ENCODE assay signal across 31 cellular contexts in genomic region chr3:61531528-61531927, GRCh38. TPM values are rescaled to one million over a fixed set of nuclear protein-coding genes. Genes with fewer than 3 reads are reported as not detected.
"Had no signal": no experiment of that assay in that cellular context is flagged by ENCODE, and none has a peak within 500 bp of the region (broad histone marks: within the 10 kb centered on the region; RNA-seq: fewer than 3 reads in every experiment).

No MANE protein-coding gene starts in this region.

- H3K36me3 Mint-ChIP-seq: activated CD8-positive, alpha-beta memory T cell treated with anti-CD3 and anti-CD28 coated beads, Interleukin-2, amount 10 ng/mL, durations not matched to agents 7 days and 5 days; activated naive CD8-positive, alpha-beta T cell treated with anti-CD3 and anti-CD28 coated beads for 36 hours; brain; stimulated activated memory B cell treated with anti-CD40 and anti-IgM and Interleukin-4, amounts not matched to agents 10 μg/mL and 1 μg/mL and 100 μg/mL, for 72 hours had no signal

- H3K9me3 Mint-ChIP-seq: activated B cell treated with CpG ODN at 0.5 μM for 24 hours; activated naive CD4-positive, alpha-beta T cell treated with anti-CD3 and anti-CD28 coated beads for 36 hours; activated naive CD8-positive, alpha-beta T cell treated with anti-CD3 and anti-CD28 coated beads for 36 hours; nephron; stimulated activated memory B cell treated with anti-CD40 and anti-IgM and Interleukin-4, amounts not matched to agents 10 μg/mL and 1 μg/mL and 100 μg/mL, for 72 hours; stimulated activated naive CD8-positive, alpha-beta T cell treated with anti-CD3 and anti-CD28 coated beads, Interleukin-15, amount 100 ng/mL, for 72 hours had no signal

- H3K4me1 Mint-ChIP-seq: activated B cell treated with CpG ODN at 0.5 μM for 24 hours; activated CD8-positive, alpha-beta memory T cell treated with anti-CD3 and anti-CD28 coated beads, Interleukin-2, amount 10 ng/mL, durations not matched to agents 7 days and 5 days; activated naive CD8-positive, alpha-beta T cell treated with anti-CD3 and anti-CD28 coated beads for 36 hours; stimulated activated memory B cell treated with anti-CD40 and anti-IgM and Interleukin-4, amounts not matched to agents 10 μg/mL and 1 μg/mL and 100 μg/mL, for 72 hours; stimulated activated naive CD8-positive, alpha-beta T cell treated with anti-CD3 and anti-CD28 coated beads, Interleukin-15, amount 100 ng/mL, for 72 hours; T-helper 17 cell had no signal

- H3K27ac Mint-ChIP-seq: activated B cell treated with CpG ODN at 0.5 μM for 24 hours; activated CD8-positive, alpha-beta memory T cell treated with anti-CD3 and anti-CD28 coated beads, Interleukin-2, amount 10 ng/mL, durations not matched to agents 7 days and 5 days; activated CD8-positive, alpha-beta T cell treated with anti-CD3 and anti-CD28 coated beads, Interleukin-2, amount 10 ng/mL, durations not matched to agents 7 days and 5 days; activated naive CD4-positive, alpha-beta T cell treated with anti-CD3 and anti-CD28 coated beads for 36 hours; activated naive CD8-positive, alpha-beta T cell treated with anti-CD3 and anti-CD28 coated beads for 36 hours; brain; stimulated activated memory B cell treated with anti-CD40 and anti-IgM and Interleukin-4, amounts not matched to agents 10 μg/mL and 1 μg/mL and 100 μg/mL, for 72 hours; stimulated activated naive CD8-positive, alpha-beta T cell treated with anti-CD3 and anti-CD28 coated beads, Interleukin-15, amount 100 ng/mL, for 72 hours; T-helper 17 cell had no signal

- H3K4me1 ChIP-seq: ascending aorta, gastrocnemius medialis, pancreas, prostate gland, upper lobe of left lung, vagina had no signal

- H3K4me3 ChIP-seq: ascending aorta, coronary artery, dorsolateral prefrontal cortex, gastrocnemius medialis, pancreas, prostate gland, smooth muscle cell, upper lobe of left lung, vagina had no signal

- H3K9me3 ChIP-seq: ascending aorta, gastrocnemius medialis, pancreas, prostate gland, upper lobe of left lung, vagina had no signal

- H3K4me2 ChIP-seq: smooth muscle cell had no signal

- ATAC-seq: activated CD8-positive, alpha-beta memory T cell treated with anti-CD3 and anti-CD28 coated beads, Interleukin-2, amount 10 ng/mL, durations not matched to agents 7 days and 5 days; activated CD8-positive, alpha-beta T cell treated with anti-CD3 and anti-CD28 coated beads, Interleukin-2, amount 10 ng/mL, durations not matched to agents 7 days and 5 days; gastrocnemius medialis; left ventricle myocardium superior; pancreas; stimulated activated memory B cell treated with anti-CD40 and anti-IgM and Interleukin-4, amounts not matched to agents 10 μg/mL and 1 μg/mL and 100 μg/mL, for 72 hours; stimulated activated naive CD8-positive, alpha-beta T cell treated with anti-CD3 and anti-CD28 coated beads, Interleukin-15, amount 100 ng/mL, for 72 hours; T-helper 17 cell had no signal

- H3K27me3 Mint-ChIP-seq: activated B cell treated with CpG ODN at 0.5 μM for 24 hours; activated CD8-positive, alpha-beta memory T cell treated with anti-CD3 and anti-CD28 coated beads, Interleukin-2, amount 10 ng/mL, durations not matched to agents 7 days and 5 days; stimulated activated memory B cell treated with anti-CD40 and anti-IgM and Interleukin-4, amounts not matched to agents 10 μg/mL and 1 μg/mL and 100 μg/mL, for 72 hours; T-helper 17 cell had no signal

- H3K27ac ChIP-seq: ascending aorta, coronary artery, dorsolateral prefrontal cortex, gastrocnemius medialis, pancreas, prostate gland, upper lobe of left lung, vagina had no signal

- H3K4me3 Mint-ChIP-seq: activated B cell treated with CpG ODN at 0.5 μM for 24 hours; activated CD8-positive, alpha-beta memory T cell treated with anti-CD3 and anti-CD28 coated beads, Interleukin-2, amount 10 ng/mL, durations not matched to agents 7 days and 5 days; activated CD8-positive, alpha-beta T cell treated with anti-CD3 and anti-CD28 coated beads, Interleukin-2, amount 10 ng/mL, durations not matched to agents 7 days and 5 days; activated naive CD4-positive, alpha-beta T cell treated with anti-CD3 and anti-CD28 coated beads for 36 hours; activated naive CD8-positive, alpha-beta T cell treated with anti-CD3 and anti-CD28 coated beads for 36 hours; brain; nephron; stimulated activated memory B cell treated with anti-CD40 and anti-IgM and Interleukin-4, amounts not matched to agents 10 μg/mL and 1 μg/mL and 100 μg/mL, for 72 hours; stimulated activated naive CD8-positive, alpha-beta T cell treated with anti-CD3 and anti-CD28 coated beads, Interleukin-15, amount 100 ng/mL, for 72 hours; T-helper 17 cell had no signal

- DNase-seq: activated B cell treated with CpG ODN at 0.5 μM for 24 hours; activated CD8-positive, alpha-beta memory T cell treated with anti-CD3 and anti-CD28 coated beads, Interleukin-2, amount 10 ng/mL, durations not matched to agents 7 days and 5 days; activated CD8-positive, alpha-beta T cell treated with anti-CD3 and anti-CD28 coated beads, Interleukin-2, amount 10 ng/mL, durations not matched to agents 7 days and 5 days; activated effector memory CD4-positive, alpha-beta T cell treated with anti-CD3 and anti-CD28 coated beads, Interleukin-2, amount 50 U/mL, for 16 hours; activated naive CD4-positive, alpha-beta T cell treated with anti-CD3 and anti-CD28 coated beads for 36 hours; activated naive CD8-positive, alpha-beta T cell treated with anti-CD3 and anti-CD28 coated beads for 36 hours; dorsolateral prefrontal cortex; effector memory CD4-positive, alpha-beta T cell; erythroblast; gastrocnemius medialis; glutamatergic neuron; islet precursor cell; left ventricle myocardium superior; nucleus accumbens; pancreas; stimulated activated CD4-positive, alpha-beta T cell treated with anti-CD3 and anti-CD28 coated beads, Interleukin-1b, Interleukin-23, amount 100 ng/mL, for 48 hours; stimulated activated CD4-positive, alpha-beta T cell treated with anti-CD3 and anti-CD28 coated beads, Interleukin-4, amount 100 ng/mL, for 4 hours; stimulated activated CD8-positive, alpha-beta memory T cell treated with anti-CD3 and anti-CD28 coated beads, Interleukin-4, amount 100 ng/mL, for 48 hours; stimulated activated naive CD8-positive, alpha-beta T cell treated with anti-CD3 and anti-CD28 coated beads, Interleukin-15, amount 100 ng/mL, for 72 hours; substantia nigra; T-helper 17 cell; T1000; upper lobe of left lung had no signal

- H3K36me3 ChIP-seq: ascending aorta, gastrocnemius medialis, pancreas, prostate gland, upper lobe of left lung, vagina had no signal

- H3K27me3 ChIP-seq: ascending aorta, dorsolateral prefrontal cortex, gastrocnemius medialis, pancreas, upper lobe of left lung, vagina had no signal

RNA-seq across cellular contexts. Expression of gene PTPRG, which starts 29.8 kb away (rescaled TPM):
- total RNA-seq: activated CD8-positive, alpha-beta T cell treated with anti-CD3 and anti-CD28 coated beads, Interleukin-2, amount 10 ng/mL, durations not matched to agents 7 days and 5 days had no signal
